ENCODE assay signal across 8 cellular contexts in the genomic region with DNA sequence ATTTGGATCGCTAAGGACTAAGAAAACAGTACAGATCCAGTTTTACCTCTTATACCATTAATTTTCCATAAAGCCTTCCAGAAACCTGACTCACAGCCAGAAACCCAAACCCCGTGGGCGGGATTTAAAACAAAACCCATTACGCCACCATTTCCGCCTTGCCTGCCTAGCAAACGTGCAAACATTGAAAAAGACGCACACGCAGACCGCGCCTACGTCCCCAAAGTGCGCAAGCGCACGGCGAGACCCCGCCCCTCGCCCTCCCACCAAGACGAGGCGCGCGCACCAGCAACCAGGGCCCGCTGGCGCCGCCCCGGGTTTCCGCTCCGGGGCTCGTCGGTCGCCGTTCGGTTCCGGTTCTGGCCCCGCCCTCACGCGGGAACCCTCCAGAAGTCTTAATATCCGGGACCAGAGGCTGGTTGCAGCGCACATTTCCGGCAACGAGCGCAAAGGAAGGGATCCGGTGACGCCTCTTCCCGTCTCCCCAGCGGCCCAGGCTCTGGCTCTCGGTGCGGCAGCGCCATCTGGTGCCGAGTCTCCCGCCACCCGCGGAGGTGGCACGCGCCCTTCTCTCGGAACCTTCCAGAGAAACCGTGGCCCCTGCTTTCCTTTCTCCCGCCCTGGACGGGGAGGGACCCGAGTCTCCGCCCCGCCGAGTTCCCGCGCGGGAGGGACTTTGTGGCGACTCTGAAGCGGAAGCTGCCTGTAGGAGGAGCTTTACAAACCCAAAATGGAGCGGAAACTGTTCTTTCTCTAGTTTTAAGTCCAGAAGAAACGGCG.
DNase-seq lines count a peak whose midpoint lies in the region; ATAC-seq and TF ChIP-seq lines count a peak whose summit lies in the region.

No MANE protein-coding gene starts in this region.

- H3K27me3 ChIP-seq in PC-9 (ENCODE audit: insufficient read depth, low read depth) (no peaks in the 10 kb centered on the region), muscle layer of colon (ENCODE audit: control insufficient read depth in 1 of 2, insufficient read depth in 2 of 2, low read length in 2 of 2) (no peaks in the 10 kb centered on the region)

- H3K4me1 ChIP-seq in PC-9 (replicated peaks; ENCODE audit: insufficient read depth) = peaks cover 28% of the 10 kb centered on the region
- H3K4me1 ChIP-seq in muscle layer of colon (ENCODE audit: insufficient read depth, low read length) = peaks cover 50% of the 10 kb centered on the region

- H3K27ac ChIP-seq in PC-9 = peak overlapping the region; percentile 99
- peak overlapping the region; percentile 95 for H3K27ac ChIP-seq in muscle layer of colon (ENCODE audit: low read depth, low read length)

- POLR2A ChIA-PET in PC-9 (lab: Charles Lee; ENCODE audit: unreplicated experiment) = interaction anchor here (0.6 to 0.7 kb wide), 3 partner anchors 95 to 324 kb away, joined by 3 to 6 read pairs (median 4); no protein-coding TSS in a partner anchor

- H4K20me1 ChIP-seq in PC-9 (ENCODE audit: insufficient read depth) = no peaks in the 10 kb centered on the region

- H3K9me2 ChIP-seq in PC-9 (ENCODE audit: insufficient read depth) = no peaks in the 10 kb centered on the region

- peak overlapping the region; percentile 83 for H3K9ac ChIP-seq in muscle layer of colon (ENCODE audit: low read length)

- no TSS peak for BruUV-seq in PC-9 (replicated peaks; lab: Mats Ljungman, UMichigan)

- intact Hi-C loops in PC-9 (cut with micrococcal nuclease; ENCODE audit: unreplicated experiment) = loop anchor here (1.0 to 10.0 kb wide), 9 partner anchors 181 to 1622 kb away; a partner anchor contains a TSS

- peak overlapping the region; percentile 89 for H3K4me2 ChIP-seq in PC-9

- H3F3A ChIP-seq in PC-9 (ENCODE audit: insufficient read depth, low read depth) = peaks cover 34% of the 10 kb centered on the region

- no peaks in the 10 kb centered on the region for H3K9me3 ChIP-seq in PC-9 (ENCODE audit: insufficient read depth, low read depth)
- no peaks in the 10 kb centered on the region for H3K9me3 ChIP-seq in muscle layer of colon (ENCODE audit: low read length)

- CTCF ChIA-PET in PC-9 (lab: Charles Lee) = interaction anchor here (0.6 kb wide), 3 partner anchors 485 to 1631 kb away, joined by 3 to 4 read pairs (median 3); no protein-coding TSS in a partner anchor

- ATAC-seq in GM21619 (IDR thresholded peaks at IDR 0.05; ENCODE audit: unreplicated experiment) (peak; percentile 86), esophagus mucosa (peak; percentile 96)

- H3K79me2 ChIP-seq in PC-9 (ENCODE audit: low read depth) = no peaks in the 10 kb centered on the region

- peak overlapping the region; percentile 94 for H2AFZ ChIP-seq in PC-9

- peak overlapping the region; percentile 65 for H3K4me3 ChIP-seq in Jurkat, Clone E6-1 (ENCODE audit: low read length)
- peak overlapping the region; percentile 74 for H3K4me3 ChIP-seq in PC-9
- peak overlapping the region; percentile 35 to 66 for H3K4me3 ChIP-seq in muscle layer of colon (ENCODE audit: low read depth in 1 of 2, low read length in 2 of 2)

- TF ChIP-seq CTCF in PC-9 (conservative IDR thresholded peaks at IDR 0.05) = peak; percentile 76

- DNase-seq in DMS53 treated with DMSO at 0.1 percent for 48 hours (lab: John Stamatoyannopoulos, UW; ENCODE audit: unreplicated experiment) (peak; percentile 98), PC-9 (peak; percentile 95 to 96)
- peak; percentile 96 for DNase-seq in Jurkat, Clone E6-1 (ENCODE audit: low read depth, low spot score)
- peak; percentile 99 for DNase-seq in activated T-cell treated with anti-CD3 and anti-CD28 coated beads, Interleukin-2, amount 50 U/mL, for 48 hours
- peak; percentile 97 for DNase-seq in stimulated activated CD8-positive, alpha-beta memory T cell treated with anti-CD3 and anti-CD28 coated beads, Interleukin-7, amount 100 ng/mL, for 24 hours (ENCODE audit: low read depth)

- H3K36me3 ChIP-seq in PC-9 (ENCODE audit: low read depth) (no peaks in the 10 kb centered on the region), muscle layer of colon (ENCODE audit: insufficient read depth, low read length) (no peaks in the 10 kb centered on the region)

Comparison
In these comparisons a context has a peak if more than half of its experiments do, and no peak if none do; other contexts are left out.
1. Peak in every context shown above with its lines: DNase-seq, ATAC-seq, H3K4me3 ChIP-seq and H3K27ac ChIP-seq.